In the genomic region with DNA sequence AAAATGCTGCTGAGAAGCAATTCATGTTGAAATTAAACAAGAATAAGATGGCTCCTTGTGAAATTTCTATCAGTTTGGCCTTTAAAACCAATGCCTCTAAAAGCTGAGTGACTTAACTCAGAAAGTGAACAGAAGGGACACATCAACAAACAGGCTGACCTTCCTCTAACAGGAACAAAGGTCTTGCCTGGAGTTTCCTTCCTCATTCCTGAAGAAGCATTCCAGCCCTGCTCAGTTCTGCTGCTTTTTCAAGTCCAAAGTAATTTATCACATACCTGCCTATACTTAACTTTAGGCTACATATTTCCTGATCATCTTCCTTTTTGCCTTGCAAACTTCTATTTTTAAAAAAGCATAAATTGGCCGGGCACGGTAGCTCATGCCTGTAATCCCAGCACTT, we compare ENCODE assay signal across 14 cellular contexts.
"Had no signal": no experiment of that assay in that cellular context is flagged by ENCODE, and none has a peak within 500 bp of the region (broad histone marks: within the 10 kb centered on the region; RNA-seq: fewer than 3 reads in every experiment).

No MANE protein-coding gene starts in this region.

- H3K36me3 Mint-ChIP-seq: brain had no signal

- H3K27me3 ChIP-seq: ovary, thyroid gland, vagina had no signal

- H3K4me1 ChIP-seq: thyroid gland, vagina had no signal

- H3K27ac Mint-ChIP-seq: activated naive CD4-positive, alpha-beta T cell treated with anti-CD3 and anti-CD28 coated beads, Interleukin-2, amount 50 U/mL, for 24 hours; brain; nephron progenitor cell had no signal

- H3K27me3 Mint-ChIP-seq: brain had no signal

- H3K9me3 ChIP-seq: ovary, thyroid gland, vagina had no signal

- H3K27ac ChIP-seq: ovary, thyroid gland, vagina had no signal

- DNase-seq: activated CD4-positive, alpha-beta T cell treated with anti-CD3 and anti-CD28 coated beads, Interleukin-2, amount 50 U/mL, for 1 hour; activated effector memory CD4-positive, alpha-beta T cell treated with Interleukin-2 at 50 U/mL for 16 hours; cortex of kidney; effector memory CD4-positive, alpha-beta T cell; nephron progenitor cell; ovary; retina; T-helper 2 cell; thyroid gland had no signal

- H3K36me3 ChIP-seq: ovary, thyroid gland, vagina had no signal

- H3K4me3 Mint-ChIP-seq: activated naive CD4-positive, alpha-beta T cell treated with anti-CD3 and anti-CD28 coated beads, Interleukin-2, amount 50 U/mL, for 24 hours; brain; central memory CD8-positive, alpha-beta T cell; nephron progenitor cell had no signal

- H3K9me3 Mint-ChIP-seq: activated naive CD4-positive, alpha-beta T cell treated with anti-CD3 and anti-CD28 coated beads, Interleukin-2, amount 50 U/mL, for 24 hours; central memory CD8-positive, alpha-beta T cell had no signal

- H3K4me3 ChIP-seq: ovary, smooth muscle cell, thyroid gland, vagina had no signal

- H3K4me1 Mint-ChIP-seq: activated naive CD4-positive, alpha-beta T cell treated with anti-CD3 and anti-CD28 coated beads, Interleukin-2, amount 50 U/mL, for 24 hours; brain; central memory CD8-positive, alpha-beta T cell had no signal
